ENCODE assay signal across 2 cellular contexts in the genomic region with DNA sequence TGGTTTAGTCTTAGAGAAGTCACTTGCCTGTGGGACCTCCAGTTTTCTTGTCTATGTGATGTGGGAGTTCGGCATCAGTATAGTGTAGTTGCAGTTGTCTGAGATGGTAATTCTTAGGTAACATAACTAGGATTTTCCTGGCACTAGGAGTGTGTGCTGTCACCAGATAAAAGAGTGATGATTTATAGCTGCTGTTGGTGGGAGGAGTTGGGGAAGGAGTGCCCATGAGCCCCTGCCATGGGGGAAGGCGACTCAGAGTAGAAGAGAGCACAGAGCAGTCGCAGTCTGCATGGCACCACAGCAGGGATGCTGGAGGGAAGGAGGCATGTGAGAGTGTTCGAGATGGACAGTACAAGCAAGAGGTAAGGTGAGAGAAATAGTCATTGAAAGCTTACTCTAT.
TF ChIP-seq lines count a peak whose summit lies in the region.

No MANE protein-coding gene starts in this region.

TF ChIP-seq in SK-N-SH, 30 proteins besides CTCF, POLR2A, EP300 and RAD21 (continued from another document):
- TF ChIP-seq, protein P1, sequence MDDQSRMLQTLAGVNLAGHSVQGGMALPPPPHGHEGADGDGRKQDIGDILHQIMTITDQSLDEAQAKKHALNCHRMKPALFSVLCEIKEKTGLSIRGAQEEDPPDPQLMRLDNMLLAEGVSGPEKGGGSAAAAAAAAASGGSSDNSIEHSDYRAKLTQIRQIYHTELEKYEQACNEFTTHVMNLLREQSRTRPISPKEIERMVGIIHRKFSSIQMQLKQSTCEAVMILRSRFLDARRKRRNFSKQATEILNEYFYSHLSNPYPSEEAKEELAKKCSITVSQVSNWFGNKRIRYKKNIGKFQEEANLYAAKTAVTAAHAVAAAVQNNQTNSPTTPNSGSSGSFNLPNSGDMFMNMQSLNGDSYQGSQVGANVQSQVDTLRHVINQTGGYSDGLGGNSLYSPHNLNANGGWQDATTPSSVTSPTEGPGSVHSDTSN (IDR thresholded peaks at IDR 0.05): 0 out of 2 replicates have a peak, but pooled peaks have one; percentile 13

TF ChIP-seq in SK-N-SH treated with all-trans-retinoic acid at 6 μM for 48 hours, 23 proteins besides CTCF, POLR2A, EP300 and RAD21 (continued from another document):
- TF ChIP-seq, protein P2, sequence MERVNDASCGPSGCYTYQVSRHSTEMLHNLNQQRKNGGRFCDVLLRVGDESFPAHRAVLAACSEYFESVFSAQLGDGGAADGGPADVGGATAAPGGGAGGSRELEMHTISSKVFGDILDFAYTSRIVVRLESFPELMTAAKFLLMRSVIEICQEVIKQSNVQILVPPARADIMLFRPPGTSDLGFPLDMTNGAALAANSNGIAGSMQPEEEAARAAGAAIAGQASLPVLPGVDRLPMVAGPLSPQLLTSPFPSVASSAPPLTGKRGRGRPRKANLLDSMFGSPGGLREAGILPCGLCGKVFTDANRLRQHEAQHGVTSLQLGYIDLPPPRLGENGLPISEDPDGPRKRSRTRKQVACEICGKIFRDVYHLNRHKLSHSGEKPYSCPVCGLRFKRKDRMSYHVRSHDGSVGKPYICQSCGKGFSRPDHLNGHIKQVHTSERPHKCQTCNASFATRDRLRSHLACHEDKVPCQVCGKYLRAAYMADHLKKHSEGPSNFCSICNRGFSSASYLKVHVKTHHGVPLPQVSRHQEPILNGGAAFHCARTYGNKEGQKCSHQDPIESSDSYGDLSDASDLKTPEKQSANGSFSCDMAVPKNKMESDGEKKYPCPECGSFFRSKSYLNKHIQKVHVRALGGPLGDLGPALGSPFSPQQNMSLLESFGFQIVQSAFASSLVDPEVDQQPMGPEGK (CRISPR knock-in tag; IDR thresholded peaks at IDR 0.05; ENCODE audit: borderline replicate concordance): no peak
- TF ChIP-seq TOX (CRISPR knock-in tag; IDR thresholded peaks at IDR 0.05; ENCODE audit: borderline replicate concordance) (no peak), OSR1 (CRISPR knock-in tag; IDR thresholded peaks at IDR 0.05) (no peak), ZNF70 (CRISPR knock-in tag; IDR thresholded peaks at IDR 0.05) (no peak), CSDC2 (CRISPR knock-in tag; IDR thresholded peaks at IDR 0.05) (no peak), ZNF8 (CRISPR knock-in tag; IDR thresholded peaks at IDR 0.05) (no peak), ISL1 (CRISPR knock-in tag; IDR thresholded peaks at IDR 0.05) (no peak), BACH2 (CRISPR knock-in tag; IDR thresholded peaks at IDR 0.05; ENCODE audit: borderline replicate concordance) (no peak)
- TF ChIP-seq, protein P3, sequence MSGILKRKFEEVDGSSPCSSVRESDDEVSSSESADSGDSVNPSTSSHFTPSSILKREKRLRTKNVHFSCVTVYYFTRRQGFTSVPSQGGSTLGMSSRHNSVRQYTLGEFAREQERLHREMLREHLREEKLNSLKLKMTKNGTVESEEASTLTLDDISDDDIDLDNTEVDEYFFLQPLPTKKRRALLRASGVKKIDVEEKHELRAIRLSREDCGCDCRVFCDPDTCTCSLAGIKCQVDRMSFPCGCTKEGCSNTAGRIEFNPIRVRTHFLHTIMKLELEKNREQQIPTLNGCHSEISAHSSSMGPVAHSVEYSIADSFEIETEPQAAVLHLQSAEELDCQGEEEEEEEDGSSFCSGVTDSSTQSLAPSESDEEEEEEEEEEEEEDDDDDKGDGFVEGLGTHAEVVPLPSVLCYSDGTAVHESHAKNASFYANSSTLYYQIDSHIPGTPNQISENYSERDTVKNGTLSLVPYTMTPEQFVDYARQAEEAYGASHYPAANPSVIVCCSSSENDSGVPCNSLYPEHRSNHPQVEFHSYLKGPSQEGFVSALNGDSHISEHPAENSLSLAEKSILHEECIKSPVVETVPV (CRISPR knock-in tag; IDR thresholded peaks at IDR 0.05): no peak
- TF ChIP-seq, protein P4, sequence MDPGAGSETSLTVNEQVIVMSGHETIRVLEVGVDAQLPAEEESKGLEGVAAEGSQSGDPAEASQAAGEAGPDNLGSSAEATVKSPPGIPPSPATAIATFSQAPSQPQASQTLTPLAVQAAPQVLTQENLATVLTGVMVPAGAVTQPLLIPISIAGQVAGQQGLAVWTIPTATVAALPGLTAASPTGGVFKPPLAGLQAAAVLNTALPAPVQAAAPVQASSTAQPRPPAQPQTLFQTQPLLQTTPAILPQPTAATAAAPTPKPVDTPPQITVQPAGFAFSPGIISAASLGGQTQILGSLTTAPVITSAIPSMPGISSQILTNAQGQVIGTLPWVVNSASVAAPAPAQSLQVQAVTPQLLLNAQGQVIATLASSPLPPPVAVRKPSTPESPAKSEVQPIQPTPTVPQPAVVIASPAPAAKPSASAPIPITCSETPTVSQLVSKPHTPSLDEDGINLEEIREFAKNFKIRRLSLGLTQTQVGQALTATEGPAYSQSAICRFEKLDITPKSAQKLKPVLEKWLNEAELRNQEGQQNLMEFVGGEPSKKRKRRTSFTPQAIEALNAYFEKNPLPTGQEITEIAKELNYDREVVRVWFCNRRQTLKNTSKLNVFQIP (CRISPR knock-in tag; IDR thresholded peaks at IDR 0.05; ENCODE audit: borderline replicate concordance, low read depth): no peak
